Comparison of ENCODE assay signal across 7 cellular contexts in genomic region chr6:45423901-45424627, GRCh38. TPM values are rescaled to one million over a fixed set of nuclear protein-coding genes. Genes with fewer than 3 reads are reported as not detected.
DNase-seq lines count a peak whose midpoint lies in the region; ATAC-seq and TF ChIP-seq lines count a peak whose summit lies in the region.

No MANE protein-coding gene starts in this region.

- no peak overlapping the region for H3K27ac ChIP-seq in smooth muscle cell (ENCODE audit: low read depth)

- peaks cover 58% of the 10 kb centered on the region for H3K4me1 Mint-ChIP-seq in activated naive CD4-positive, alpha-beta T cell treated with anti-CD3 and anti-CD28 coated beads, Interleukin-2, amount 50 U/mL, for 24 hours

- H3K4me3 Mint-ChIP-seq in activated naive CD4-positive, alpha-beta T cell treated with anti-CD3 and anti-CD28 coated beads, Interleukin-2, amount 50 U/mL, for 24 hours, result peak overlapping the region; percentile 94

- H3K4me1 ChIP-seq in smooth muscle cell (ENCODE audit: low read depth), result peaks cover 20% of the 10 kb centered on the region

- peaks cover 2% of the 10 kb centered on the region for H3K36me3 Mint-ChIP-seq in activated naive CD4-positive, alpha-beta T cell treated with anti-CD3 and anti-CD28 coated beads, Interleukin-2, amount 50 U/mL, for 24 hours

- H4K20me1 ChIP-seq in smooth muscle cell (ENCODE audit: low read depth), result peaks cover 6% of the 10 kb centered on the region

- peaks cover 19% of the 10 kb centered on the region for H3K27me3 Mint-ChIP-seq in activated naive CD4-positive, alpha-beta T cell treated with anti-CD3 and anti-CD28 coated beads, Interleukin-2, amount 50 U/mL, for 24 hours

- no peaks in the 10 kb centered on the region for H3F3A ChIP-seq in smooth muscle cell (ENCODE audit: low read depth)

- TF ChIP-seq CTCF in smooth muscle cell (IDR thresholded peaks at IDR 0.05; ENCODE audit: borderline replicate concordance, insufficient read depth, poor library complexity, severe bottlenecking), result no peak

- DNase-seq in MG63 (no peak), smooth muscle cell (lab: John Stamatoyannopoulos, UW; ENCODE audit: unreplicated experiment) (no peak), COR-L47 (lab: John Stamatoyannopoulos, UW) (no peak), NCI-H2029 treated with DMSO at 0.1 percent for 48 hours (lab: John Stamatoyannopoulos, UW) (no peak)

- no peaks in the 10 kb centered on the region for H3K9me3 Mint-ChIP-seq in activated naive CD4-positive, alpha-beta T cell treated with anti-CD3 and anti-CD28 coated beads, Interleukin-2, amount 50 U/mL, for 24 hours

- H3K9me3 ChIP-seq in MG63, result no peaks in the 10 kb centered on the region
- H3K9me3 ChIP-seq in smooth muscle cell (replicated peaks; ENCODE audit: low read depth), result no peaks in the 10 kb centered on the region

- H3K36me3 ChIP-seq in MG63, result no peaks in the 10 kb centered on the region
- H3K36me3 ChIP-seq in smooth muscle cell (ENCODE audit: low read depth), result no peaks in the 10 kb centered on the region

- H3K4me3 ChIP-seq in MG63, result peak overlapping the region; percentile 59
- H3K4me3 ChIP-seq in iPS-11a (ENCODE audit: low read depth, low read length), result peak overlapping the region; percentile 67
- H3K4me3 ChIP-seq in smooth muscle cell, result peak overlapping the region; percentile 65

- peaks cover 73% of the 10 kb centered on the region for H3K79me2 ChIP-seq in smooth muscle cell (ENCODE audit: low read depth)

- H3K4me2 ChIP-seq in smooth muscle cell, result peak overlapping the region; percentile 89

- ATAC-seq in GM19324 (IDR thresholded peaks at IDR 0.05; ENCODE audit: low FRiP score, unreplicated experiment), result no peak

- WGBS in smooth muscle cell (ENCODE audit: low lambda C conversion rate), result 9% methylated on average over 30 of the region's 30 CpGs

- peak overlapping the region; percentile 23 for H3K27ac Mint-ChIP-seq in activated naive CD4-positive, alpha-beta T cell treated with anti-CD3 and anti-CD28 coated beads, Interleukin-2, amount 50 U/mL, for 24 hours

- H2AFZ ChIP-seq in smooth muscle cell (ENCODE audit: low read depth), result peak overlapping the region; percentile 46

- H3K27me3 ChIP-seq in MG63 (no peaks in the 10 kb centered on the region), smooth muscle cell (ENCODE audit: low read depth) (no peaks in the 10 kb centered on the region)

- H3K9ac ChIP-seq in smooth muscle cell (ENCODE audit: low read depth), result peak overlapping the region; percentile 39

RNA-seq across cellular contexts. Expression of gene SUPT3H, which starts 46.3 kb away (rescaled TPM):
- total RNA-seq in MG63 (2014; rRNA removed; shearing (Covaris generic); ENCODE audit: low replicate concordance), result not detected in 2 replicates
- total RNA-seq in smooth muscle cell, result 16.8 and 22.9 TPM in 2 replicates
- polyA plus RNA-seq in smooth muscle cell, result 15.3 and 19.4 TPM in 2 replicates

Comparison
In these comparisons a context has a peak if more than half of its experiments do, and no peak if none do; other contexts are left out.
1. RNA of gene SUPT3H, which starts 46.3 kb away (total RNA-seq): 16.8 to 22.9 TPM in smooth muscle cell; not detected in MG63; every median in the first group is over 10 times any median in the second.
2. Peak in every context shown above with its lines, with median percentiles within 50 percentile points of each other: H3K4me3 ChIP-seq.